11 cellular contexts compared by ENCODE assay signal in genomic region chr11:29962243-29962642, GRCh38. TPM values are rescaled to one million over a fixed set of nuclear protein-coding genes. Genes with fewer than 3 reads are reported as not detected.
A peak's percentile ranks its signal among the peaks of the same experiment; 100 is the strongest.
DNase-seq lines count a peak whose midpoint lies in the region; ATAC-seq and TF ChIP-seq lines count a peak whose summit lies in the region.
"Had no signal": no experiment of that assay in that cellular context is flagged by ENCODE, and none has a peak within 500 bp of the region (broad histone marks: within the 10 kb centered on the region; RNA-seq: fewer than 3 reads in every experiment).

No MANE protein-coding gene starts in this region.

- no peaks in the 10 kb centered on the region for H3K27me3 ChIP-seq in Loucy (ENCODE audit: insufficient read depth, low read length, poor library complexity, severe bottlenecking)

- H3K9me3 Mint-ChIP-seq in T-cell, result peaks cover 2 to 17% (median 6%) of the 10 kb centered on the region in 3 donors

- TF ChIP-seq CTCF in GM12872 (IDR thresholded peaks at IDR 0.05; ENCODE audit: insufficient read depth, low read depth, low read length), result peak; percentile 68
- TF ChIP-seq CTCF in Loucy (conservative IDR thresholded peaks at IDR 0.05; ENCODE audit: low read length), result peak; percentile 44; the same call in 1 of the 2 replicates

- no peak overlapping the region for H3K4me2 ChIP-seq in Loucy (ENCODE audit: low read depth, low read length, poor library complexity, severe bottlenecking)

- CTCF ChIA-PET in T-cell (lab: Charles Lee), result no interaction called here

- no peaks in the 10 kb centered on the region for H3K4me1 Mint-ChIP-seq in T-cell

- no peak overlapping the region for H2AFZ ChIP-seq in Loucy (ENCODE audit: low read length)

- no peak overlapping the region for H3K4me3 ChIP-seq in Loucy (ENCODE audit: low read length, poor library complexity, severe bottlenecking)

- POLR2A ChIA-PET in T-cell (lab: Charles Lee), result no interaction called here

- no peaks in the 10 kb centered on the region for H3K79me2 ChIP-seq in Loucy (ENCODE audit: insufficient read depth, low read length)

- no peaks in the 10 kb centered on the region for H3K9me3 ChIP-seq in Loucy (ENCODE audit: insufficient read depth, low read depth, low read length)

- H3K27me3 Mint-ChIP-seq in T-cell, result no peaks in the 10 kb centered on the region

- H3K4me1 ChIP-seq in Loucy (ENCODE audit: insufficient read depth, low read length, poor library complexity, severe bottlenecking), result no peaks in the 10 kb centered on the region

- no peak overlapping the region for H3K9ac ChIP-seq in Loucy (ENCODE audit: low read depth, low read length, poor library complexity, severe bottlenecking)

- no peaks in the 10 kb centered on the region for H3F3A ChIP-seq in Loucy (ENCODE audit: low read depth)

- peak; percentile 79 for DNase-seq in iPS DF 4.7 (ENCODE audit: extremely low read depth, low spot score)
- no peak for DNase-seq in cortex of kidney (lab: John Stamatoyannopoulos, UW)
- DNase-seq in NCI-H510A (lab: John Stamatoyannopoulos, UW), result no peak
- no peak for DNase-seq in T-cell
- DNase-seq in SKM-1 (lab: John Stamatoyannopoulos, UW; ENCODE audit: unreplicated experiment), result no peak
- DNase-seq: caudate nucleus, kidney had no signal

- no peak overlapping the region for H3K4me3 Mint-ChIP-seq in T-cell

- ATAC-seq in GM21576 (IDR thresholded peaks at IDR 0.05; ENCODE audit: unreplicated experiment) (peak; percentile 60), T-cell (replicated peaks in 1 of 4) (no peak)

- no peaks in the 10 kb centered on the region for H4K20me1 ChIP-seq in Loucy (ENCODE audit: insufficient read depth, low read length, poor library complexity, severe bottlenecking)

- no peak overlapping the region for H3K27ac Mint-ChIP-seq in T-cell

- no peaks in the 10 kb centered on the region for H3K36me3 ChIP-seq in Loucy (ENCODE audit: insufficient read depth, low read length)

- no peaks in the 10 kb centered on the region for H3K36me3 Mint-ChIP-seq in T-cell

- H3K9me2 ChIP-seq in Loucy (replicated peaks; ENCODE audit: low read depth, low read length), result no peaks in the 10 kb centered on the region

RNA-seq across cellular contexts. Expression of gene KCNA4, which starts 54.6 kb away (rescaled TPM):
- not detected for total RNA-seq in T-cell
- total RNA-seq: ureter had no signal
